In the genomic region with DNA sequence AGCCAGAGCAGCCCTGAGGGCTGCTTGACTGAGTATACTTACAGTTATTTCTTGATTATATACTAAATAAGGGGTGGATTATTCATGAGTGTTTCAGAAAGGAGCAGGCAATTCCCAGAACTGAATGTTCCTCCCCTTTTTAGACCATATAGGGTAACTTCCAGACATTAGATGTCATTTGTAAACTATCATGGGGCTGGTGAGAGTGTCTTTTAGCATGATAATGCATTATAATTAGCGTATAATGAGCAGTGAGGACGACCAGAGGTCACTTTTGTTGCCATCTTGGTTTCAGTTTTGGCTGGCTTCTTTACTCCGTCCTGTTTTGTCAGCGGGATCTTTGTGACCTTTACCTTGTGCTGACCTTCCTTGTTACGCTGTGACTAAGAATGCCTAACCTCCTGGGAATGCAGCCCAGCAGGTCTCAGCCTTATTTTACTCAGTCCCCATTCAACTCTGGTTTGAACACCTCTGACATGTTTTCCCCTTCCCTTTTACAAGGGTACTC, we compare ENCODE assay signal across 1 cellular context.
TF ChIP-seq lines count a peak whose summit lies in the region.

No MANE protein-coding gene starts in this region.

TF ChIP-seq in HepG2, 621 proteins besides CTCF, POLR2A, EP300 and RAD21 (continued from another document):
- TF ChIP-seq MYNN (CRISPR knock-in tag; IDR thresholded peaks at IDR 0.05; ENCODE audit: low read depth) = no peak
- TF ChIP-seq RBM39 (IDR thresholded peaks at IDR 0.05; ENCODE audit: low read depth, low read length, poor library complexity, severe bottlenecking) = no peak
- TF ChIP-seq, protein P1, sequence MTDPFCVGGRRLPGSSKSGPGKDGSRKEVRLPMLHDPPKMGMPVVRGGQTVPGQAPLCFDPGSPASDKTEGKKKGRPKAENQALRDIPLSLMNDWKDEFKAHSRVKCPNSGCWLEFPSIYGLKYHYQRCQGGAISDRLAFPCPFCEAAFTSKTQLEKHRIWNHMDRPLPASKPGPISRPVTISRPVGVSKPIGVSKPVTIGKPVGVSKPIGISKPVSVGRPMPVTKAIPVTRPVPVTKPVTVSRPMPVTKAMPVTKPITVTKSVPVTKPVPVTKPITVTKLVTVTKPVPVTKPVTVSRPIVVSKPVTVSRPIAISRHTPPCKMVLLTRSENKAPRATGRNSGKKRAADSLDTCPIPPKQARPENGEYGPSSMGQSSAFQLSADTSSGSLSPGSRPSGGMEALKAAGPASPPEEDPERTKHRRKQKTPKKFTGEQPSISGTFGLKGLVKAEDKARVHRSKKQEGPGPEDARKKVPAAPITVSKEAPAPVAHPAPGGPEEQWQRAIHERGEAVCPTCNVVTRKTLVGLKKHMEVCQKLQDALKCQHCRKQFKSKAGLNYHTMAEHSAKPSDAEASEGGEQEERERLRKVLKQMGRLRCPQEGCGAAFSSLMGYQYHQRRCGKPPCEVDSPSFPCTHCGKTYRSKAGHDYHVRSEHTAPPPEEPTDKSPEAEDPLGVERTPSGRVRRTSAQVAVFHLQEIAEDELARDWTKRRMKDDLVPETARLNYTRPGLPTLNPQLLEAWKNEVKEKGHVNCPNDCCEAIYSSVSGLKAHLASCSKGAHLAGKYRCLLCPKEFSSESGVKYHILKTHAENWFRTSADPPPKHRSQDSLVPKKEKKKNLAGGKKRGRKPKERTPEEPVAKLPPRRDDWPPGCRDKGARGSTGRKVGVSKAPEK (CRISPR knock-in tag; IDR thresholded peaks at IDR 0.05; ENCODE audit: borderline replicate concordance) = no peak
- TF ChIP-seq ZBTB33 (CRISPR knock-in tag; IDR thresholded peaks at IDR 0.05) = 0 out of 2 replicates have a peak, but pooled peaks have one; percentile 38
TF ChIP-seq in HepG2: peak in this region for 1.
